ENCODE assay signal across 19 cellular contexts in the genomic region with DNA sequence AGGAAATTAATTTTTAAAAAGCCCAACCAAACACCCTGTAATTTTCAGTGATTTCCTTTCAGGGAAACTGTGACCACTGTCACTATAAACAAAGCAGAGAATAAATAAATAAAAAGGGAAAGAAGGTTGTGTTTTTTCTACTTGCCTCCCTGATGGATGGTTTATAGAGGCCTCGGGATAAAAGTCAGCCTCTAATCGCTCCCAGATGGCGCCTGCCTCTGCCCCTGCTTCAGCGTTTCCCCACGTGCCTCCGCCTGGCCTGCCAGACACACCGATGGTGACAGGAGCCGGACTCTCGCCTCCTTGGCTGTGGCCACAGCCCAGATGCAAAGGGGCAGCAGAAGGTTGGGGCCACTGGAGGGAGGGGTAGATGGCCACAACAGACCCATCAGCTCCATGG.
"Had no signal": no experiment of that assay in that cellular context is flagged by ENCODE, and none has a peak within 500 bp of the region (broad histone marks: within the 10 kb centered on the region; RNA-seq: fewer than 3 reads in every experiment).

No MANE protein-coding gene starts in this region.

- H3K4me1 ChIP-seq: esophagus squamous epithelium, foreskin keratinocyte, left lung, upper lobe of right lung had no signal

- H3K9me3 ChIP-seq: esophagus squamous epithelium, left lung, upper lobe of right lung had no signal

- DNase-seq: activated CD4-positive, alpha-beta T cell treated with anti-CD3 and anti-CD28 coated beads for 4 hours; activated CD4-positive, alpha-beta T cell treated with anti-CD3 and anti-CD28 coated beads, Interleukin-2, amount 50 U/mL, for 48 hours; activated CD4-positive, CD25-positive, alpha-beta regulatory T cell; activated naive CD4-positive, alpha-beta T cell treated with anti-CD3 and anti-CD28 coated beads for 36 hours; activated T-cell treated with anti-CD3 and anti-CD28 coated beads, Interleukin-2, amount 50 U/mL, for 48 hours; cerebellar nuclear complex; endodermal cell; esophagus squamous epithelium; foreskin keratinocyte; immature natural killer cell; left lung; naive B cell; retina; stimulated activated CD4-positive, alpha-beta T cell treated with anti-CD3 and anti-CD28 coated beads, Interleukin-4, amount 100 ng/mL, for 4 hours; stimulated activated naive CD8-positive, alpha-beta T cell treated with anti-CD3 and anti-CD28 coated beads, Interleukin-15, Interleukin-2, amounts not matched to agents 100 U/mL and 50 U/mL, for 24 hours; T-cell; upper lobe of right lung had no signal

- H3K27ac ChIP-seq: coronary artery, esophagus squamous epithelium, foreskin keratinocyte, left lung, upper lobe of right lung had no signal

- H3K27me3 ChIP-seq: esophagus squamous epithelium, foreskin keratinocyte, left lung, upper lobe of right lung had no signal

- H3K4me3 ChIP-seq: coronary artery, esophagus squamous epithelium, left lung, lung, upper lobe of right lung had no signal

- H3K36me3 ChIP-seq: esophagus squamous epithelium, left lung, upper lobe of right lung had no signal
